In the genomic region with DNA sequence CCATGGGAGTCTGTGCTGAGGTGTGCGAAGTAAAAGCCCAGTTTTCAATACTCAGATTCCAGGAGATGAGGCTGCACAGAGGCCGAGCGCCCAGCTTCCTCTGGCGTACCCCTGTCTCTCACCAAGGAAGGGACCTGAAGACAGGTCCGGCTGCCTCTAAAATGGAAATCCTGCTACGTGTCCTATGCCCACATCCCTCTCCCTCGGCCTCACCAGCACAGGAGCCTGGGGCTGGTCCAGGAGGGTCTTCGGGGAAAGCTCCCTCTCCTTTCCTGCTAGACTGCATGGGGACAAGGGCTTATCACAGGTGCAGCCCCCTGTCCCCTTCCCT, we compare ENCODE assay signal across 8 cellular contexts. TPM values are rescaled to one million over a fixed set of nuclear protein-coding genes. Genes with fewer than 3 reads are reported as not detected.
DNase-seq lines count a peak whose midpoint lies in the region; ATAC-seq, FAIRE-seq and TF ChIP-seq lines count a peak whose summit lies in the region.

No MANE protein-coding gene starts in this region.

- peaks cover 17 to 37% (median 36%) of the 10 kb centered on the region in 3 donors for H3K4me1 Mint-ChIP-seq in naive B cell

- H3K4me3 Mint-ChIP-seq in naive B cell: peak overlapping the region; percentile 93 to 97 (median 95)

- ATAC-seq in HG03439 (IDR thresholded peaks at IDR 0.05; ENCODE audit: unreplicated experiment): peak; percentile 2
- ATAC-seq in naive B cell (ENCODE audit: low read depth in 2 of 2): no peak
- no peak for ATAC-seq in GM18909 (IDR thresholded peaks at IDR 0.05; ENCODE audit: poor library complexity, unreplicated experiment)

- no peak for TF ChIP-seq CTCF in BE2C (IDR thresholded peaks at IDR 0.05; ENCODE audit: low read depth, low read length)
- TF ChIP-seq CTCF in bronchial epithelial cell (IDR thresholded peaks at IDR 0.05; ENCODE audit: insufficient read depth, low read length, severe bottlenecking): no peak

- no peaks in the 10 kb centered on the region for H3K27me3 ChIP-seq in BE2C
- H3K27me3 ChIP-seq in bronchial epithelial cell (ENCODE audit: control insufficient read depth, insufficient read depth, low read length): no peaks in the 10 kb centered on the region

- no peaks in the 10 kb centered on the region for H3K9me3 ChIP-seq in BE2C

- H3K4me3 ChIP-seq in BE2C (ENCODE audit: low read depth, low read length) (peak overlapping the region; percentile 98), bronchial epithelial cell (ENCODE audit: low read depth, low read length) (peak overlapping the region; percentile 97)

- peak overlapping the region; percentile 96 to 99 (median 98) for H3K27ac Mint-ChIP-seq in naive B cell

- DNase-seq in BE2C (no peak), bronchial epithelial cell (ENCODE audit: low read depth) (no peak), naive B cell (no peak), G401 (ENCODE audit: low spot score) (no peak), COLO668 (lab: John Stamatoyannopoulos, UW; ENCODE audit: unreplicated experiment) (no peak), AG08395 (ENCODE audit: low spot score) (no peak)

- H3K36me3 ChIP-seq in BE2C: peaks cover 14% of the 10 kb centered on the region
- H3K36me3 ChIP-seq in bronchial epithelial cell (ENCODE audit: control insufficient read depth, insufficient read depth, low read length): peaks cover 4% of the 10 kb centered on the region

- no peak for FAIRE-seq in bronchial epithelial cell (lab: Jason Lieb, UNC)

- no peaks in the 10 kb centered on the region for H3K4me1 ChIP-seq in BE2C

- H3K9me3 Mint-ChIP-seq in naive B cell: no peaks in the 10 kb centered on the region

- in situ Hi-C loops in G401 (cut with HindIII; ENCODE audit: low sequenced_read_pairs): loop anchor here (5.0 to 10.0 kb wide), 2 partner anchors 59 to 136 kb away; a partner anchor contains a TSS

- no peaks in the 10 kb centered on the region for H3K27me3 Mint-ChIP-seq in naive B cell

- peaks cover 0 to 8% of the 10 kb centered on the region in 2 donors for H3K36me3 Mint-ChIP-seq in naive B cell

RNA-seq across cellular contexts. Expression of a gene that starts 0.4 kb away (rescaled TPM):
- 502 TPM for polyA plus RNA-seq in BE2C (2012; ENCODE audit: insufficient read depth, insufficient read length, low read depth)
- total RNA-seq in bronchial epithelial cell: 43.2 and 87.7 TPM in 2 replicates
- polyA plus RNA-seq in naive B cell (ENCODE audit: low read depth in 6 of 6): 100 to 1,000 TPM in 5 of 6 donors, 10 to 100 TPM in 1; 98.2 to 211 (median 121) TPM
- total RNA-seq in G401 (2014; rRNA removed; shearing (Covaris generic)): 93.7 and 103 TPM in 2 replicates

RNA-seq across cellular contexts. Expression of a gene that starts 5.6 kb away (rescaled TPM):
- 59.4 TPM for polyA plus RNA-seq in BE2C (2012; ENCODE audit: insufficient read depth, insufficient read length, low read depth)
- 16.1 and 17.1 TPM in 2 replicates for total RNA-seq in bronchial epithelial cell
- polyA plus RNA-seq in naive B cell (ENCODE audit: low read depth in 6 of 6): 10 to 100 TPM in 4 of 6 donors, 1 to 10 TPM in 2; 8.7 to 20.1 (median 13.1) TPM
- total RNA-seq in G401 (2014; rRNA removed; shearing (Covaris generic)): 29.7 and 36.9 TPM in 2 replicates

RNA-seq across cellular contexts. Expression of a gene that starts 26.2 kb away (rescaled TPM):
- 1,294 TPM for polyA plus RNA-seq in BE2C (2012; ENCODE audit: insufficient read depth, insufficient read length, low read depth)
- total RNA-seq in bronchial epithelial cell: 240 and 297 TPM in 2 replicates
- 100 to 1,000 TPM; 412 to 563 (median 456) TPM for polyA plus RNA-seq in naive B cell (ENCODE audit: low read depth in 6 of 6)
- 298 and 328 TPM in 2 replicates for total RNA-seq in G401 (2014; rRNA removed; shearing (Covaris generic))

RNA-seq across cellular contexts. Expression of a gene that starts 31.4 kb away (rescaled TPM):
- 1,564 TPM for polyA plus RNA-seq in BE2C (2012; ENCODE audit: insufficient read depth, insufficient read length, low read depth)
- total RNA-seq in bronchial epithelial cell: 519 and 695 TPM in 2 replicates
- 100 to 1,000 TPM; 190 to 350 (median 220) TPM for polyA plus RNA-seq in naive B cell (ENCODE audit: low read depth in 6 of 6)
- 172 and 313 TPM in 2 replicates for total RNA-seq in G401 (2014; rRNA removed; shearing (Covaris generic))

RNA-seq across cellular contexts. Expression of a gene that starts 41.0 kb away (rescaled TPM):
- polyA plus RNA-seq in BE2C (2012; ENCODE audit: insufficient read depth, insufficient read length, low read depth): 3.7 TPM
- total RNA-seq in bronchial epithelial cell: 2.9 and 5.5 TPM in 2 replicates
- not detected for polyA plus RNA-seq in naive B cell (ENCODE audit: low read depth in 6 of 6)
- total RNA-seq in G401 (2014; rRNA removed; shearing (Covaris generic)): 0.74 and 1.2 TPM in 2 replicates
